In the genomic region with DNA sequence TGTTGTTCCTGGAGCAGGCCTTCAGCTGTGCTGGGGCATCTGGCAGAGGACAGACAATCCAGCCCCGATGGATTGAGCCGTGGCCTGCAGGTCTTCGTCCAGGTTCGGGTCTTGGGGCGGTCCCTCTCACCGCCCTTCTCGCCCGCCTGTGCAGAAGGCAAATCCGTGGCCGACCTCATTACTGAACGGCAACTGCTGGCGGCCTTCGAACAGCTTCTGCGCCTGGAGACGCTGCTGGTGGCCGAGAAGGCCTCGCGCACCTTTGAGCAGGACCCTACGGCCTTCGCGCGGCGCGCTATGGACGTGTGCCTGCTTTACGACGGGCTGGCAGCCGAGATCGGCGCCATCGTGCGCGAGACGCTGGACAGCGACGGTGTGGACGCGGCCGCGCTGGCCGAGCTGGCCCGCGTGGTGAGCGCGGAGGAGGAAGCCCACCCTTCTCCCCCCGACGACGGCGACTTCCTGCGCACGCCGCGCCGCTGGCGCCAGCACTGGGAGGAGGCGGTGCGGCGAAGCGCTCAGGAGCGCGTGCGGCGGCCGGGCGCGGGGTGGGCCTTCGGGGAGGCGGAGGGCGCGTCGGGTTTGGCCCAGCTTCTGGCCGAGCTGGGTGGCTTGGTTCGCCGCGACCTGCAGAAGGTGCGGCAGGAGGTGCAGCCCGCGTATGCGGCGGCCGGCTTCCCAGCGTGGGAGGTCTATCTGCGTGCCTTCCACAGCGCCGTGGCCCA, we compare ENCODE assay signal across 1 cellular context.
TF ChIP-seq lines count a peak whose summit lies in the region.

No MANE protein-coding gene starts in this region.

TF ChIP-seq in endothelial cell of umbilical vein, 7 proteins besides CTCF, POLR2A, EP300 and RAD21:
- TF ChIP-seq GATA2 (IDR thresholded peaks at IDR 0.05; ENCODE audit: insufficient read depth, insufficient read length, low read depth, low read length) (no peak), EZH2 (IDR thresholded peaks at IDR 0.05; ENCODE audit: borderline replicate concordance, low read depth, low read length, severe bottlenecking) (peak; percentile 85)
- TF ChIP-seq, protein P1, sequence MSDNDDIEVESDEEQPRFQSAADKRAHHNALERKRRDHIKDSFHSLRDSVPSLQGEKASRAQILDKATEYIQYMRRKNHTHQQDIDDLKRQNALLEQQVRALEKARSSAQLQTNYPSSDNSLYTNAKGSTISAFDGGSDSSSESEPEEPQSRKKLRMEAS (IDR thresholded peaks at IDR 0.05; ENCODE audit: insufficient read depth, insufficient read length) = no peak
TF ChIP-seq in endothelial cell of umbilical vein: peak in this region for 1.
